In the genomic region with DNA sequence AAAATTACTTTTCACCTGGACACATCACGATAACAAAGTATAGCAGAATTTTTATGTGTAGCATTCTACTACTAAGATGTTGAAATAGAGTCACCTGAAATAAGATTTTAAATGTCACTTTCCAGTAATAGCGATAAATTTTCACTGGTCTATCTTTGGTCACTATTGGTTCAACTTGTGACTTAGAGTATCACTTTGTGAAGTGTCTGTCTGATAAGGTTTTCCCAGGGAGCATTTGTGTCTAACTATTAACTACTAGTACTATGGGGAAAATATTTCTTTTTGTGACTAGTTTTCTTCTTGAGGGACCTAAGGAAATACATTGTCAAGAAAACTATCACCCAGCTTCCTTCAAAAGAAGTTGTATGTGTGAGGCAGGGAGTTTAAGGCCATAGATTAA, we compare ENCODE assay signal across 15 cellular contexts. TPM values are rescaled to one million over a fixed set of nuclear protein-coding genes. Genes with fewer than 3 reads are reported as not detected.
A peak's percentile ranks its signal among the peaks of the same experiment; 100 is the strongest.
DNase-seq lines count a peak whose midpoint lies in the region; ATAC-seq, FAIRE-seq and TF ChIP-seq lines count a peak whose summit lies in the region.
"Had no signal": no experiment of that assay in that cellular context is flagged by ENCODE, and none has a peak within 500 bp of the region (broad histone marks: within the 10 kb centered on the region; RNA-seq: fewer than 3 reads in every experiment).

No MANE protein-coding gene starts in this region.

- H3K9me1 ChIP-seq in keratinocyte (ENCODE audit: control insufficient read depth, extremely low read depth, insufficient read depth, low read length), result no peaks in the 10 kb centered on the region

- H3K36me3 Mint-ChIP-seq in osteocyte (ENCODE audit: unreplicated experiment), result peaks cover 3% of the 10 kb centered on the region
- H3K36me3 Mint-ChIP-seq: CD4-positive, alpha-beta memory T cell had no signal

- no peak overlapping the region for H3K27ac Mint-ChIP-seq in osteocyte (ENCODE audit: unreplicated experiment)
- H3K27ac Mint-ChIP-seq: HFFc6 had no signal

- H3K36me3 ChIP-seq in heart right ventricle, result no peaks in the 10 kb centered on the region
- H3K36me3 ChIP-seq in left ventricle myocardium inferior, result no peaks in the 10 kb centered on the region
- no peaks in the 10 kb centered on the region for H3K36me3 ChIP-seq in keratinocyte (ENCODE audit: control insufficient read depth in 2 of 2, extremely low read depth in 1 of 2, insufficient read depth in 2 of 2, low read length in 2 of 2)
- H3K36me3 ChIP-seq: HAP-1 had no signal

- DNase-seq in heart right ventricle (no peak), left cardiac atrium (no peak), left ventricle myocardium inferior (no peak), keratinocyte (ENCODE audit: low read depth, low spot score) (no peak), osteocyte (ENCODE audit: extremely low spot score, unreplicated experiment) (no peak)
- DNase-seq: C1 segment of cervical spinal cord; Calu3; CD4-positive, alpha-beta memory T cell; COR-L47; DMS153; DND-41; GOT3; HFFc6 had no signal

- peaks cover 11% of the 10 kb centered on the region for H3K4me1 Mint-ChIP-seq in osteocyte (ENCODE audit: unreplicated experiment)

- no peaks in the 10 kb centered on the region for H4K20me1 ChIP-seq in keratinocyte (ENCODE audit: control insufficient read depth, extremely low read depth, insufficient read depth, low read length)

- no peak overlapping the region for H3K4me3 Mint-ChIP-seq in osteocyte (ENCODE audit: unreplicated experiment)
- H3K4me3 Mint-ChIP-seq: CD4-positive, alpha-beta memory T cell; HFFc6 had no signal

- H3K27ac ChIP-seq in heart right ventricle (peak overlapping the region; percentile 11 to 68 (median 58)), left ventricle myocardium inferior (replicated peaks) (peak overlapping the region; percentile 77), keratinocyte (ENCODE audit: control insufficient read depth, insufficient read depth, low read length) (no peak overlapping the region)

- no peak overlapping the region for H2AFZ ChIP-seq in keratinocyte (ENCODE audit: control insufficient read depth, low read length)

- H3K27me3 ChIP-seq in heart right ventricle (no peaks in the 10 kb centered on the region), left ventricle myocardium inferior (ENCODE audit: low read depth) (no peaks in the 10 kb centered on the region), keratinocyte (ENCODE audit: control insufficient read depth, extremely low read depth, insufficient read depth, low read length) (no peaks in the 10 kb centered on the region)

- dilution Hi-C loops in keratinocyte (cut with MboI; ENCODE audit: extremely low pct_ligation_motif_present, low sequenced_read_pairs), result no loop called here

- H3K4me3 ChIP-seq in heart right ventricle, result peak overlapping the region in 1 of 10 donors; percentile 1
- peak overlapping the region; percentile 32 for H3K4me3 ChIP-seq in left ventricle myocardium inferior
- H3K4me3 ChIP-seq in keratinocyte (ENCODE audit: control insufficient read depth in 2 of 3, extremely low read depth in 1 of 3, insufficient read depth in 2 of 3, low read depth in 1 of 3, low read length in 3 of 3), result no peak overlapping the region
- H3K4me3 ChIP-seq: HAP-1 had no signal

- H3K9me3 ChIP-seq in heart right ventricle (no peaks in the 10 kb centered on the region), left ventricle myocardium inferior (replicated peaks) (no peaks in the 10 kb centered on the region), keratinocyte (ENCODE audit: control insufficient read depth, low read depth, low read length) (no peaks in the 10 kb centered on the region)
- H3K9me3 ChIP-seq: HAP-1 had no signal

- H3K9ac ChIP-seq in keratinocyte (ENCODE audit: control insufficient read depth, extremely low read depth, insufficient read depth, low read length), result no peak overlapping the region

- peaks cover 0 to 22% (median 10%) of the 10 kb centered on the region in 9 donors for H3K4me1 ChIP-seq in heart right ventricle
- peaks cover 26% of the 10 kb centered on the region for H3K4me1 ChIP-seq in left ventricle myocardium inferior
- no peaks in the 10 kb centered on the region for H3K4me1 ChIP-seq in keratinocyte (ENCODE audit: control insufficient read depth, extremely low read depth, insufficient read depth, low read length)

- peak; percentile 23 for FAIRE-seq in keratinocyte (lab: Jason Lieb, UNC)

- ATAC-seq in heart right ventricle (peak in 5 of 8 donors; percentile 53 to 70 (median 62)), left cardiac atrium (no peak), HG03025 (IDR thresholded peaks at IDR 0.05; ENCODE audit: low FRiP score, unreplicated experiment) (no peak)

- H3K27me3 Mint-ChIP-seq in osteocyte (ENCODE audit: unreplicated experiment), result no peaks in the 10 kb centered on the region

- intact Hi-C loops in heart right ventricle (cut with DNase I), result no loop called here
- intact Hi-C loops in left cardiac atrium (cut with DNase I), result loop anchor here in 1 of 2 donors (10.0 kb wide), 1 partner anchor 270 kb away; a partner anchor contains a TSS
- intact Hi-C loops in left ventricle myocardium inferior (cut with micrococcal nuclease), result no loop called here

- no peaks in the 10 kb centered on the region for H3K9me3 Mint-ChIP-seq in osteocyte (ENCODE audit: unreplicated experiment)
- H3K9me3 Mint-ChIP-seq: CD4-positive, alpha-beta memory T cell; HFFc6 had no signal

- H3K79me2 ChIP-seq in keratinocyte (ENCODE audit: control insufficient read depth, insufficient read depth, low read length), result no peaks in the 10 kb centered on the region

- TF ChIP-seq CTCF in heart right ventricle (IDR thresholded peaks at IDR 0.05), result no peak
- TF ChIP-seq CTCF in left ventricle myocardium inferior (IDR thresholded peaks at IDR 0.05; ENCODE audit: borderline replicate concordance), result no peak
- TF ChIP-seq CTCF in keratinocyte (optimal IDR thresholded peaks at IDR 0.05 in 1 of 3, IDR thresholded peaks at IDR 0.05 in 1 of 3, conservative IDR thresholded peaks at IDR 0.05 in 1 of 3; ENCODE audit: extremely low read depth in 1 of 3, insufficient read depth in 2 of 3, low read length in 3 of 3), result no peak
- no peak for TF ChIP-seq CTCF in osteocyte (IDR thresholded peaks at IDR 0.05)

- no peak overlapping the region for H3K4me2 ChIP-seq in keratinocyte (ENCODE audit: control insufficient read depth, extremely low read depth, insufficient read depth, low read depth, low read length)

- WGBS in heart right ventricle, 2 donors, result 75 to 78% methylated on average over 2 of the region's 2 CpGs

RNA-seq across cellular contexts. Expression of a gene that starts 11.0 kb away (rescaled TPM):
- total RNA-seq in heart right ventricle, result 10 to 100 TPM in 8 of 10 donors, 1 to 10 TPM in 2; 6.3 to 17.6 (median 11.8) TPM
- polyA plus RNA-seq in heart right ventricle, result 10 to 100 TPM in 1 of 2 donors, 1 to 10 TPM in 1; 2.1 to 22.4 TPM
- total RNA-seq in left cardiac atrium, result 10 to 100 TPM; 12.2 to 18.6 TPM
- total RNA-seq in left ventricle myocardium inferior, result 13.9 TPM
- 3.9 to 9.1 TPM (median 5.1 TPM) in 3 replicates for polyA plus RNA-seq in keratinocyte
- polyA plus RNA-seq in keratinocyte (2011; ENCODE audit: low read depth), result 1.9 TPM
- 2.3 and 3.9 TPM in 2 replicates for polyA plus RNA-seq in keratinocyte (2011; cell fraction: cytosol; rRNA removed)
- polyA plus RNA-seq in keratinocyte (2011; cell fraction: nucleus; rRNA removed), result 12.7 and 13.5 TPM in 2 replicates
- 1.7 and 3.3 TPM in 2 replicates for polyA plus RNA-seq in keratinocyte (2012; ENCODE audit: low replicate concordance)
- polyA minus RNA-seq in keratinocyte, result 3.1 to 14.7 TPM (median 12.8 TPM) in 3 replicates
- 4.4 TPM for polyA minus RNA-seq in keratinocyte (2011; cell fraction: cytosol; rRNA and poly(A)+ RNA removed)
- polyA minus RNA-seq in keratinocyte (2011; cell fraction: nucleus; rRNA and poly(A)+ RNA removed), result 17.0 and 30.0 TPM in 2 replicates
- total RNA-seq in osteocyte, result 16.6 and 18.6 TPM in 2 replicates

Comparison
In these comparisons a context has a peak if more than half of its experiments do, and no peak if none do; other contexts are left out.
1. ATAC-seq: peak in heart right ventricle (5 of 8); none in left cardiac atrium (0 of 2) and HG03025 (single experiment).